In genomic region chr12:109130755-109131521, GRCh38 we compare ENCODE assay signal across 1 cellular context.
TF ChIP-seq lines count a peak whose summit lies in the region.

No MANE protein-coding gene starts in this region.

TF ChIP-seq in HEK293, 187 proteins besides CTCF, POLR2A, EP300 and RAD21 (continued from another document):
- TF ChIP-seq ZFHX2 (tag by site-specific recombination; conservative IDR thresholded peaks at IDR 0.05): peak; percentile 48
- TF ChIP-seq TCF7L2 (IDR thresholded peaks at IDR 0.05; ENCODE audit: borderline replicate concordance, low read depth, low read length): no peak
- no peak for TF ChIP-seq KLF10 (tag by site-specific recombination; IDR thresholded peaks at IDR 0.05)
- no peak for TF ChIP-seq ZNF174 (tag by site-specific recombination; IDR thresholded peaks at IDR 0.05)
- no peak for TF ChIP-seq OVOL3 (tag by site-specific recombination; IDR thresholded peaks at IDR 0.05)
- TF ChIP-seq ZNF132 (tag by site-specific recombination; IDR thresholded peaks at IDR 0.05; ENCODE audit: borderline replicate concordance): no peak
- TF ChIP-seq KLF8 (tag by site-specific recombination; IDR thresholded peaks at IDR 0.05): no peak
- no peak for TF ChIP-seq ZNF654 (tag by site-specific recombination; IDR thresholded peaks at IDR 0.05; ENCODE audit: low read depth)
- no peak for TF ChIP-seq ZBTB17 (tag by site-specific recombination; IDR thresholded peaks at IDR 0.05)
- TF ChIP-seq GLIS2 (tag by site-specific recombination; IDR thresholded peaks at IDR 0.05): 0 out of 2 replicates have a peak, but pooled peaks have one; percentile 25
- TF ChIP-seq ZSCAN30 (tag by site-specific recombination; IDR thresholded peaks at IDR 0.05): peak; percentile 80
- no peak for TF ChIP-seq EGR2 (tag by site-specific recombination; IDR thresholded peaks at IDR 0.05; ENCODE audit: low read depth)
- no peak for TF ChIP-seq YY2 (tag by site-specific recombination; IDR thresholded peaks at IDR 0.05)
- TF ChIP-seq ZNF658 (tag by site-specific recombination; IDR thresholded peaks at IDR 0.05): no peak
- no peak for TF ChIP-seq ZNF501 (tag by site-specific recombination; IDR thresholded peaks at IDR 0.05)
- no peak for TF ChIP-seq ZNF175 (tag by site-specific recombination; IDR thresholded peaks at IDR 0.05)
- TF ChIP-seq ZFP41 (tag by site-specific recombination; IDR thresholded peaks at IDR 0.05; ENCODE audit: borderline replicate concordance): no peak
- TF ChIP-seq GFI1B (tag by site-specific recombination; IDR thresholded peaks at IDR 0.05): no peak
- peak; percentile 49 for TF ChIP-seq ZIC2 (tag by site-specific recombination; IDR thresholded peaks at IDR 0.05)
- TF ChIP-seq ZNF518A (tag by site-specific recombination; conservative IDR thresholded peaks at IDR 0.05; ENCODE audit: low read depth): no peak
- no peak for TF ChIP-seq ZNF416 (tag by site-specific recombination; IDR thresholded peaks at IDR 0.05)
- TF ChIP-seq ZNF292 (tag by site-specific recombination; IDR thresholded peaks at IDR 0.05; ENCODE audit: borderline replicate concordance, low read depth): no peak
- TF ChIP-seq ZNF704 (tag by site-specific recombination; IDR thresholded peaks at IDR 0.05): no peak
- no peak for TF ChIP-seq OSR2 (tag by site-specific recombination; IDR thresholded peaks at IDR 0.05)
- no peak for TF ChIP-seq ZNF776 (tag by site-specific recombination; IDR thresholded peaks at IDR 0.05; ENCODE audit: borderline replicate concordance)
- no peak for TF ChIP-seq HOXD13 (CRISPR knock-in tag; IDR thresholded peaks at IDR 0.05; ENCODE audit: borderline replicate concordance)
- TF ChIP-seq PRDM2 (tag by site-specific recombination; IDR thresholded peaks at IDR 0.05; ENCODE audit: borderline replicate concordance): no peak
- TF ChIP-seq ZNF433 (tag by site-specific recombination; IDR thresholded peaks at IDR 0.05; ENCODE audit: low read depth): no peak
- no peak for TF ChIP-seq ZNF707 (tag by site-specific recombination; IDR thresholded peaks at IDR 0.05)
- no peak for TF ChIP-seq ZNF701 (tag by site-specific recombination; IDR thresholded peaks at IDR 0.05)
- peak; percentile 51; the same call in 1 of the 2 replicates for TF ChIP-seq SCRT1 (tag by site-specific recombination; IDR thresholded peaks at IDR 0.05; ENCODE audit: borderline replicate concordance)
